Comparison of ENCODE assay signal across 9 cellular contexts in genomic region chrX:104565791-104566687, GRCh38. TPM values are rescaled to one million over a fixed set of nuclear protein-coding genes. Genes with fewer than 3 reads are reported as not detected.
DNase-seq lines count a peak whose midpoint lies in the region; ATAC-seq, FAIRE-seq and TF ChIP-seq lines count a peak whose summit lies in the region.
"Had no signal": no experiment of that assay in that cellular context is flagged by ENCODE, and none has a peak within 500 bp of the region (broad histone marks: within the 10 kb centered on the region; RNA-seq: fewer than 3 reads in every experiment).

Gene IL1RAPL2 (plus strand): TSS chrX:104566199.

- no peak within 1 kb of the TSS; the same call in 1 of the 2 replicates for H3K4me3 ChIP-seq in HAP-1
- no peak within 1 kb of the TSS for H3K4me3 ChIP-seq in astrocyte (ENCODE audit: insufficient read depth, low read depth, low read length)
- H3K4me3 ChIP-seq in kidney epithelial cell (ENCODE audit: low read depth, low read length), result no peak within 1 kb of the TSS

- H3K4me3 Mint-ChIP-seq in astrocyte (ENCODE audit: unreplicated experiment), result peak within 1 kb of the TSS; percentile 84

- no peaks in the 10 kb centered on the region for H3K9me3 ChIP-seq in HAP-1
- H3K9me3 ChIP-seq in astrocyte (ENCODE audit: insufficient read depth, low read depth, low read length), result no peaks in the 10 kb centered on the region

- in situ Hi-C loops in HAP-1 (cut with MboI; ENCODE audit: low sequenced_read_pairs), result loop anchor here (10.0 kb wide), 1 partner anchor 359 kb away; no protein-coding TSS in a partner anchor

- DNase-seq in COLO668 (lab: John Stamatoyannopoulos, UW; ENCODE audit: unreplicated experiment) (peak; percentile 9), HAP-1 (ENCODE audit: low spot score in 2 of 2) (peak; percentile 15 to 76), astrocyte (ENCODE audit: low read depth) (no peak), kidney epithelial cell (ENCODE audit: low read depth) (no peak), ureter (ENCODE audit: low spot score) (peak; percentile 47), A172 (ENCODE audit: low spot score) (no peak), amniotic stem cell (lab: John Stamatoyannopoulos, UW) (no peak)

- peak; percentile 28 for TF ChIP-seq CTCF in astrocyte (IDR thresholded peaks at IDR 0.05; ENCODE audit: insufficient read depth, low read depth, low read length)
- peak; percentile 72 for TF ChIP-seq CTCF in kidney epithelial cell (IDR thresholded peaks at IDR 0.05; ENCODE audit: insufficient read depth, low read length, poor library complexity, severe bottlenecking)

- H3K36me3 ChIP-seq in HAP-1 (replicated peaks) (no peaks in the 10 kb centered on the region), astrocyte (ENCODE audit: insufficient read depth, low read length) (no peaks in the 10 kb centered on the region), kidney epithelial cell (ENCODE audit: control insufficient read depth, insufficient read depth, low read length) (no peaks in the 10 kb centered on the region)

- H2AFZ ChIP-seq in astrocyte (ENCODE audit: low read depth, low read length), result no peak within 1 kb of the TSS

- H3K27me3 ChIP-seq in HAP-1 (ENCODE audit: low read depth) (peaks cover 49% of the 10 kb centered on the region), astrocyte (ENCODE audit: insufficient read depth, low read length) (peaks cover 20% of the 10 kb centered on the region), kidney epithelial cell (ENCODE audit: control insufficient read depth, insufficient read depth, low read length) (peaks cover 41% of the 10 kb centered on the region)

- no peak within 1 kb of the TSS for H3K27ac Mint-ChIP-seq in astrocyte (ENCODE audit: unreplicated experiment)

- no peak for ATAC-seq in HG03025 (IDR thresholded peaks at IDR 0.05; ENCODE audit: low FRiP score, unreplicated experiment)

- no peaks in the 10 kb centered on the region for H3K79me2 ChIP-seq in astrocyte (ENCODE audit: insufficient read depth, low read length)

- no peaks in the 10 kb centered on the region for H3K4me1 ChIP-seq in HAP-1
- H3K4me1 ChIP-seq in astrocyte (ENCODE audit: insufficient read depth, low read length), result no peaks in the 10 kb centered on the region

- peaks cover 22% of the 10 kb centered on the region for H3K27me3 Mint-ChIP-seq in astrocyte (ENCODE audit: low read depth, unreplicated experiment)

- no peak for FAIRE-seq in astrocyte (lab: Jason Lieb, UNC)
- FAIRE-seq: islet of Langerhans had no signal

- H3K4me2 ChIP-seq in astrocyte (ENCODE audit: low read length), result peak within 1 kb of the TSS; percentile 46

- H3K4me1 Mint-ChIP-seq in astrocyte (ENCODE audit: low read depth, unreplicated experiment), result peaks cover 5% of the 10 kb centered on the region

- H3K9me3 Mint-ChIP-seq in astrocyte (ENCODE audit: unreplicated experiment), result no peaks in the 10 kb centered on the region

- no peaks in the 10 kb centered on the region for H4K20me1 ChIP-seq in astrocyte (ENCODE audit: insufficient read depth, low read length)

- H3K27ac ChIP-seq in astrocyte (ENCODE audit: low read depth, low read length), result no peak within 1 kb of the TSS

- no peak within 1 kb of the TSS for H3K9ac ChIP-seq in astrocyte (ENCODE audit: low read length)

- H3K36me3 Mint-ChIP-seq in astrocyte (ENCODE audit: low read depth, unreplicated experiment), result no peaks in the 10 kb centered on the region

RNA-seq across cellular contexts. Expression of gene IL1RAPL2, which starts in this region (rescaled TPM):
- 0.16 and 0.22 TPM in 2 replicates for total RNA-seq in astrocyte
- total RNA-seq in kidney epithelial cell, result not detected in 2 replicates
- 8.3 TPM for total RNA-seq in ureter
- not detected in 2 replicates for total RNA-seq in A172 (2014; rRNA removed; shearing (Covaris generic))

Comparison
In these comparisons a context has a peak if more than half of its experiments do, and no peak if none do; other contexts are left out.
1. DNase-seq: peak in COLO668 (single experiment), HAP-1 (2 of 2) and ureter (single experiment); none in astrocyte (single experiment), kidney epithelial cell (single experiment), A172 (single experiment) and amniotic stem cell (single experiment).